In genomic region chr15:32864841-32865240, GRCh38 we compare ENCODE assay signal across 2 cellular contexts.
TF ChIP-seq lines count a peak whose summit lies in the region.

No MANE protein-coding gene starts in this region.

TF ChIP-seq in A549, 52 proteins besides CTCF, POLR2A, EP300 and RAD21:
- TF ChIP-seq ATOH8 (CRISPR knock-in tag; IDR thresholded peaks at IDR 0.05; ENCODE audit: low read depth): no peak
- TF ChIP-seq RNF2 (IDR thresholded peaks at IDR 0.05; ENCODE audit: borderline replicate concordance, low read depth): no peak
- TF ChIP-seq FOSB (CRISPR knock-in tag; IDR thresholded peaks at IDR 0.05): no peak
- no peak for TF ChIP-seq CHD4 (IDR thresholded peaks at IDR 0.05; ENCODE audit: borderline replicate concordance)
- no peak for TF ChIP-seq HOXA7 (CRISPR knock-in tag; IDR thresholded peaks at IDR 0.05)
- TF ChIP-seq ZNF302 (CRISPR knock-in tag; IDR thresholded peaks at IDR 0.05): no peak
- TF ChIP-seq, protein P1, sequence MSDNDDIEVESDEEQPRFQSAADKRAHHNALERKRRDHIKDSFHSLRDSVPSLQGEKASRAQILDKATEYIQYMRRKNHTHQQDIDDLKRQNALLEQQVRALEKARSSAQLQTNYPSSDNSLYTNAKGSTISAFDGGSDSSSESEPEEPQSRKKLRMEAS (IDR thresholded peaks at IDR 0.05): no peak
- TF ChIP-seq CBX8 (IDR thresholded peaks at IDR 0.05): no peak

TF ChIP-seq in IMR-90, 13 proteins besides CTCF, POLR2A, EP300 and RAD21 (continued from another document):
- no peak for TF ChIP-seq USF2 (IDR thresholded peaks at IDR 0.05; ENCODE audit: low read depth, low read length)
- no peak for TF ChIP-seq SMC3 (IDR thresholded peaks at IDR 0.05; ENCODE audit: low read depth, low read length)
TF ChIP-seq in IMR-90: peak in this region for 0.
